ENCODE assay signal across 1 cellular context in genomic region chr12:94783862-94784261, GRCh38.
TF ChIP-seq lines count a peak whose summit lies in the region.

No MANE protein-coding gene starts in this region.

TF ChIP-seq in GM23338, 12 proteins besides CTCF, POLR2A, EP300 and RAD21 (continued from another document):
- TF ChIP-seq ZNF462 (CRISPR knock-in tag; IDR thresholded peaks at IDR 0.05) (no peak), EZH2phosphoT487 (IDR thresholded peaks at IDR 0.05; ENCODE audit: unreplicated experiment) (no peak), CREB1 (CRISPR knock-in tag; IDR thresholded peaks at IDR 0.05; ENCODE audit: low read depth) (no peak), JUNB (IDR thresholded peaks at IDR 0.05; ENCODE audit: unreplicated experiment) (no peak), POLR2AphosphoS5 (IDR thresholded peaks at IDR 0.05; ENCODE audit: low read depth) (no peak), ZNF331 (CRISPR knock-in tag; IDR thresholded peaks at IDR 0.05; ENCODE audit: low read depth) (no peak), ETS1 (IDR thresholded peaks at IDR 0.05) (no peak), STAT1 (IDR thresholded peaks at IDR 0.05; ENCODE audit: unreplicated experiment) (no peak)
TF ChIP-seq in GM23338: peak in this region for 0.
